ENCODE assay signal across 10 cellular contexts in genomic region chr18:11859903-11860407, GRCh38.
DNase-seq lines count a peak whose midpoint lies in the region; TF ChIP-seq lines count a peak whose summit lies in the region.
"Had no signal": no experiment of that assay in that cellular context is flagged by ENCODE, and none has a peak within 500 bp of the region (broad histone marks: within the 10 kb centered on the region; RNA-seq: fewer than 3 reads in every experiment).

No MANE protein-coding gene starts in this region.

- H3K9me3 ChIP-seq in HEK293 (ENCODE audit: control insufficient read depth, insufficient read depth, low read depth, low read length) = no peaks in the 10 kb centered on the region
- no peaks in the 10 kb centered on the region for H3K9me3 ChIP-seq in WERI-Rb-1 (ENCODE audit: severe bottlenecking)

- CTCF ChIA-PET in AG04449 (lab: Yijun Ruan, JAX) (no interaction called here), HEK293 (lab: Yijun Ruan, JAX) (interaction anchor here (0.8 to 2.1 kb wide), 3 partner anchors 13 to 412 kb away, joined by 3 to 9 read pairs (median 3); no protein-coding TSS in a partner anchor)

- H3K4me1 ChIP-seq in HEK293 (ENCODE audit: control insufficient read depth, insufficient read depth, low read length) = peaks cover 13% of the 10 kb centered on the region

- TF ChIP-seq CTCF in AG04449 (IDR thresholded peaks at IDR 0.05; ENCODE audit: insufficient read depth, low read length, missing control alignments) (peak; percentile 6), HEK293 (tag by site-specific recombination; IDR thresholded peaks at IDR 0.05) (no peak), WERI-Rb-1 (IDR thresholded peaks at IDR 0.05; ENCODE audit: low read depth, low read length) (0 out of 2 replicates have a peak, but pooled peaks have one; percentile 9)

- H3K4me3 ChIP-seq in AG04449 (ENCODE audit: low read depth, low read length) (no peak overlapping the region), HEK293 (ENCODE audit: low read depth, low read length) (no peak overlapping the region), WERI-Rb-1 (ENCODE audit: low read depth, low read length) (no peak overlapping the region)

- H3K27me3 ChIP-seq in WERI-Rb-1 (ENCODE audit: insufficient read depth, low read depth, severe bottlenecking) = no peaks in the 10 kb centered on the region

- H3K36me3 ChIP-seq in HEK293 (ENCODE audit: control insufficient read depth in 2 of 2, insufficient read depth in 1 of 2, low read length in 2 of 2) = no peaks in the 10 kb centered on the region; a peak in 1 of 3 replicates
- no peaks in the 10 kb centered on the region for H3K36me3 ChIP-seq in WERI-Rb-1

- H3K27ac ChIP-seq in HEK293 (ENCODE audit: extremely low read depth, low read depth, low read length) (no peak overlapping the region), WERI-Rb-1 (no peak overlapping the region)

- peak; percentile 23 for DNase-seq in AG04449 (ENCODE audit: low read depth, low spot score)
- no peak for DNase-seq in WERI-Rb-1
- DNase-seq in islet precursor cell = peak; percentile 93
- DNase-seq in effector CD4-positive, alpha-beta T cell = no peak
- DNase-seq in activated CD4-positive, CD25-positive, alpha-beta regulatory T cell (lab: John Stamatoyannopoulos, UW) = no peak
- DNase-seq in NOMO-1 (lab: John Stamatoyannopoulos, UW; ENCODE audit: unreplicated experiment in 2 of 2) = no peak
- no peak for DNase-seq in NCI-H446 treated with DMSO at 0.1 percent for 48 hours (lab: John Stamatoyannopoulos, UW)
- DNase-seq: activated B cell treated with CpG ODN at 0.5 μM for 24 hours, NCI-H1930 had no signal

- POLR2A ChIA-PET in AG04449 (lab: Yijun Ruan, JAX) = no interaction called here
- POLR2A ChIA-PET in HEK293 (lab: Yijun Ruan, JAX) = no interaction called here

TF ChIP-seq in HEK293, 187 proteins besides CTCF, POLR2A, EP300 and RAD21 (continues in another document):
- TF ChIP-seq ZNF639 (tag by site-specific recombination; IDR thresholded peaks at IDR 0.05) (no peak), ZBTB21 (tag by site-specific recombination; IDR thresholded peaks at IDR 0.05) (0 out of 2 replicates have a peak, but pooled peaks have one; percentile 33), ZNF433 (tag by site-specific recombination; IDR thresholded peaks at IDR 0.05; ENCODE audit: low read depth) (no peak), ZNF169 (tag by site-specific recombination; IDR thresholded peaks at IDR 0.05) (no peak), YY2 (tag by site-specific recombination; IDR thresholded peaks at IDR 0.05) (no peak), ZNF423 (tag by site-specific recombination; IDR thresholded peaks at IDR 0.05) (no peak), HIC1 (tag by site-specific recombination; IDR thresholded peaks at IDR 0.05) (0 out of 2 replicates have a peak, but pooled peaks have one; percentile 40), ZNF510 (tag by site-specific recombination; IDR thresholded peaks at IDR 0.05; ENCODE audit: insufficient replicate concordance) (no peak), ZNF514 (tag by site-specific recombination; IDR thresholded peaks at IDR 0.05) (no peak), ZNF37A (tag by site-specific recombination; IDR thresholded peaks at IDR 0.05) (no peak), ZNF335 (tag by site-specific recombination; conservative IDR thresholded peaks at IDR 0.05) (no peak), TSHZ1 (tag by site-specific recombination; IDR thresholded peaks at IDR 0.05; ENCODE audit: borderline replicate concordance) (no peak), ZNF404 (tag by site-specific recombination; IDR thresholded peaks at IDR 0.05) (no peak), ZNF324 (tag by site-specific recombination; IDR thresholded peaks at IDR 0.05) (no peak), ZNF585B (tag by site-specific recombination; IDR thresholded peaks at IDR 0.05) (no peak), ZNF112 (tag by site-specific recombination; IDR thresholded peaks at IDR 0.05) (no peak), ZNF777 (tag by site-specific recombination; IDR thresholded peaks at IDR 0.05; ENCODE audit: borderline replicate concordance) (no peak), SP3 (tag by site-specific recombination; IDR thresholded peaks at IDR 0.05) (no peak), ZNF629 (tag by site-specific recombination; IDR thresholded peaks at IDR 0.05) (peak; percentile 50; the same call in 1 of the 2 replicates), ZNF621 (tag by site-specific recombination; IDR thresholded peaks at IDR 0.05) (no peak), GLIS2 (tag by site-specific recombination; IDR thresholded peaks at IDR 0.05) (0 out of 2 replicates have a peak, but pooled peaks have one; percentile 40), ZXDB (tag by site-specific recombination; IDR thresholded peaks at IDR 0.05) (0 out of 2 replicates have a peak, but pooled peaks have one; percentile 24), KLF16 (tag by site-specific recombination; IDR thresholded peaks at IDR 0.05) (no peak), ZFHX2 (tag by site-specific recombination; conservative IDR thresholded peaks at IDR 0.05) (0 out of 2 replicates have a peak, but pooled peaks have one; percentile 19), PATZ1 (tag by site-specific recombination; IDR thresholded peaks at IDR 0.05) (0 out of 2 replicates have a peak, but pooled peaks have one; percentile 28), KLF1 (tag by site-specific recombination; IDR thresholded peaks at IDR 0.05) (0 out of 2 replicates have a peak, but pooled peaks have one; percentile 50), ZNF350 (tag by site-specific recombination; IDR thresholded peaks at IDR 0.05) (no peak)

Comparison
In these comparisons a context has a peak if more than half of its experiments do, and no peak if none do; other contexts are left out.
1. DNase-seq: peak in AG04449 (single experiment) and islet precursor cell (single experiment); none in WERI-Rb-1 (single experiment), effector CD4-positive, alpha-beta T cell (single experiment), activated CD4-positive, CD25-positive, alpha-beta regulatory T cell (0 of 4), NOMO-1 (0 of 2) and NCI-H446 treated with DMSO at 0.1 percent for 48 hours (single experiment).